ENCODE assay signal across 28 cellular contexts in the genomic region with DNA sequence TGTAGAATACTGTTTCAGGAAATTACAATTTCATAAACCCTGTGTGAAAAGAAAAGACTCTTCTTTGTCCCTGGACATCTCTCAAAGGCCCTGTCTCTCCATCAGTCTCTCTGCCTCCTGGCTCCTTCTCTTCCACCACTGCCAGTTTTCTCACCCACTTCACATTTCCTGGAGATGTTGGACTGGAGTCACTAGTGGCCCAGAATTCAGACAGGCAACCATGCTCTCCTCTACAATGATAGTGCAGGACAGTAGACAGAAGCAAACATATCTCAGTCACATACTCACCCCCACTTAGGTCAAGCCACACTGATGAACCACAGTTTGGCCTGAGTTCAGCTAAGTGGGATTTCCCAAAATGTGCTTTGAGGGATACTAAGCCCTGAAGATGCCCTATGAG.
"Had no signal": no experiment of that assay in that cellular context is flagged by ENCODE, and none has a peak within 500 bp of the region (broad histone marks: within the 10 kb centered on the region; RNA-seq: fewer than 3 reads in every experiment).

No MANE protein-coding gene starts in this region.

- H3K4me3 ChIP-seq: esophagus squamous epithelium, heart right ventricle, left ventricle myocardium inferior, lower lobe of right lung, ovary, smooth muscle cell, suprapubic skin, transverse colon, upper lobe of right lung, uterus had no signal

- H3K27me3 ChIP-seq: ovary, upper lobe of right lung, uterus had no signal

- H3K4me3 Mint-ChIP-seq: effector memory CD8-positive, alpha-beta T cell; naive thymus-derived CD8-positive, alpha-beta T cell; stimulated activated effector memory CD8-positive, alpha-beta T cell treated with anti-CD3 and anti-CD28 coated beads, Interleukin-12 subunit alpha, Interleukin-12 subunit beta, amount 100 ng/mL, for 72 hours had no signal

- H3K36me3 Mint-ChIP-seq: stimulated activated effector memory CD8-positive, alpha-beta T cell treated with anti-CD3 and anti-CD28 coated beads, Interleukin-12 subunit alpha, Interleukin-12 subunit beta, amount 100 ng/mL, for 72 hours had no signal

- ATAC-seq: effector memory CD8-positive, alpha-beta T cell; left colon; lower lobe of right lung; naive thymus-derived CD8-positive, alpha-beta T cell; sciatic nerve; stimulated activated effector memory CD8-positive, alpha-beta T cell treated with anti-CD3 and anti-CD28 coated beads, Interleukin-12 subunit alpha, Interleukin-12 subunit beta, amount 100 ng/mL, for 72 hours; upper lobe of right lung had no signal

- FAIRE-seq: endometrium, islet of Langerhans had no signal

- H3K36me3 ChIP-seq: esophagus squamous epithelium, heart right ventricle, left ventricle myocardium inferior, lower lobe of right lung, ovary, suprapubic skin, transverse colon, upper lobe of right lung, uterus had no signal

- H3K4me1 ChIP-seq: transverse colon, upper lobe of right lung, uterus had no signal

- DNase-seq: cortex of kidney; effector memory CD8-positive, alpha-beta T cell; erythroblast; esophagus squamous epithelium; foreskin melanocyte; glutamatergic neuron; heart right ventricle; hippocampal formation; left colon; left ventricle myocardium inferior; lower lobe of right lung; naive thymus-derived CD8-positive, alpha-beta T cell; occipital lobe; ovary; retina; stimulated activated CD4-positive, alpha-beta T cell treated with anti-CD3 and anti-CD28 coated beads, Interleukin-12 subunit alpha, Interleukin-12 subunit beta, amount 100 ng/mL, for 4 hours; stimulated activated CD4-positive, alpha-beta T cell treated with anti-CD3 and anti-CD28 coated beads, Interleukin-2, amount 100 ng/mL, for 24 hours; stimulated activated CD4-positive, alpha-beta T cell treated with anti-CD3 and anti-CD28 coated beads, Interleukin-4, amount 100 ng/mL, for 24 hours; stimulated activated naive CD4-positive, alpha-beta T cell treated with Interleukin-2 at 50 U/mL for 16 hours; transverse colon; upper lobe of right lung; uterus had no signal

- H3K4me1 Mint-ChIP-seq: stimulated activated effector memory CD8-positive, alpha-beta T cell treated with anti-CD3 and anti-CD28 coated beads, Interleukin-12 subunit alpha, Interleukin-12 subunit beta, amount 100 ng/mL, for 72 hours had no signal

- H3K27ac Mint-ChIP-seq: effector memory CD8-positive, alpha-beta T cell; stimulated activated effector memory CD8-positive, alpha-beta T cell treated with anti-CD3 and anti-CD28 coated beads, Interleukin-12 subunit alpha, Interleukin-12 subunit beta, amount 100 ng/mL, for 72 hours had no signal

- H3K9me3 ChIP-seq: esophagus squamous epithelium, left ventricle myocardium inferior, lower lobe of right lung, ovary, suprapubic skin, transverse colon, upper lobe of right lung, uterus had no signal

- H3K27ac ChIP-seq: esophagus squamous epithelium, left ventricle myocardium inferior, lower lobe of right lung, ovary, suprapubic skin, transverse colon, upper lobe of right lung, uterus had no signal
